ENCODE assay signal across 1 cellular context in the genomic region with DNA sequence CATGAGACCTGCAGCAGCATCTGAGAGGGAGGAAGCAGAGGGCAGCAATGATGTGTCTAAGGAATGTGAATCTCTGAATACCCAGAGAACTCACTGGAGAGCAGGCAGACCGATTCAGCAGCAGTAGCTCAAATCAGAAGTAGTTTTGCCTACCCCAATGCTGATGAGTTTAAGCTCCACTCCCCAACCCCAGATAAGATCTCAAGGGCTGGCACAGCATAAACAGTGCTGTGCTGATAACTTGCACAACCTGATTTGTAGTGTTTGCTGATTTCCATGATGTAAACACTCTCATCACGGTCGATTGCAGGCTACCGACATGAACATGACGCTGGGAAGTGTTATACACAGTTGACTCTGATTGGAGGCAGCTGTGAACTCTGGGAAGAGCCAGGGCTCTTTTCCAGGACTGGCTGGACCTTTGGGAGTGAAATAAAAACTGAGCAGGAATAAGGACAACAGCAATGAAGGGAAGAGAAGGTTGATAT.
A peak's percentile ranks its signal among the peaks of the same experiment; 100 is the strongest.
TF ChIP-seq lines count a peak whose summit lies in the region.

No MANE protein-coding gene starts in this region.

TF ChIP-seq in HepG2, 621 proteins besides CTCF, POLR2A, EP300 and RAD21 (continued from another document and continues in another):
- TF ChIP-seq, protein P1, sequence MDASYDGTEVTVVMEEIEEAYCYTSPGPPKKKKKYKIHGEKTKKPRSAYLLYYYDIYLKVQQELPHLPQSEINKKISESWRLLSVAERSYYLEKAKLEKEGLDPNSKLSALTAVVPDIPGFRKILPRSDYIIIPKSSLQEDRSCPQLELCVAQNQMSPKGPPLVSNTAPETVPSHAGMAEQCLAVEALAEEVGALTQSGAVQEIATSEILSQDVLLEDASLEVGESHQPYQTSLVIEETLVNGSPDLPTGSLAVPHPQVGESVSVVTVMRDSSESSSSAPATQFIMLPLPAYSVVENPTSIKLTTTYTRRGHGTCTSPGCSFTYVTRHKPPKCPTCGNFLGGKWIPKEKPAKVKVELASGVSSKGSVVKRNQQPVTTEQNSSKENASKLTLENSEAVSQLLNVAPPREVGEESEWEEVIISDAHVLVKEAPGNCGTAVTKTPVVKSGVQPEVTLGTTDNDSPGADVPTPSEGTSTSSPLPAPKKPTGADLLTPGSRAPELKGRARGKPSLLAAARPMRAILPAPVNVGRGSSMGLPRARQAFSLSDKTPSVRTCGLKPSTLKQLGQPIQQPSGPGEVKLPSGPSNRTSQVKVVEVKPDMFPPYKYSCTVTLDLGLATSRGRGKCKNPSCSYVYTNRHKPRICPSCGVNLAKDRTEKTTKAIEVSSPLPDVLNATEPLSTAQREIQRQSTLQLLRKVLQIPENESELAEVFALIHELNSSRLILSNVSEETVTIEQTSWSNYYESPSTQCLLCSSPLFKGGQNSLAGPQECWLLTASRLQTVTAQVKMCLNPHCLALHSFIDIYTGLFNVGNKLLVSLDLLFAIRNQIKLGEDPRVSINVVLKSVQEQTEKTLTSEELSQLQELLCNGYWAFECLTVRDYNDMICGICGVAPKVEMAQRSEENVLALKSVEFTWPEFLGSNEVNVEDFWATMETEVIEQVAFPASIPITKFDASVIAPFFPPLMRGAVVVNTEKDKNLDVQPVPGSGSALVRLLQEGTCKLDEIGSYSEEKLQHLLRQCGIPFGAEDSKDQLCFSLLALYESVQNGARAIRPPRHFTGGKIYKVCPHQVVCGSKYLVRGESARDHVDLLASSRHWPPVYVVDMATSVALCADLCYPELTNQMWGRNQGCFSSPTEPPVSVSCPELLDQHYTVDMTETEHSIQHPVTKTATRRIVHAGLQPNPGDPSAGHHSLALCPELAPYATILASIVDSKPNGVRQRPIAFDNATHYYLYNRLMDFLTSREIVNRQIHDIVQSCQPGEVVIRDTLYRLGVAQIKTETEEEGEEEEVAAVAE (CRISPR knock-in tag; IDR thresholded peaks at IDR 0.05; ENCODE audit: borderline replicate concordance) = 0 out of 2 replicates have a peak, but pooled peaks have one; percentile 17
- TF ChIP-seq ZNF569 (CRISPR knock-in tag; IDR thresholded peaks at IDR 0.05; ENCODE audit: borderline replicate concordance) (no peak), ZNF597 (CRISPR knock-in tag; IDR thresholded peaks at IDR 0.05) (no peak), CREBL2 (CRISPR knock-in tag; IDR thresholded peaks at IDR 0.05; ENCODE audit: borderline replicate concordance) (no peak), MNT (IDR thresholded peaks at IDR 0.05) (no peak), SOX6 (IDR thresholded peaks at IDR 0.05) (no peak), SOX6 (CRISPR knock-in tag; IDR thresholded peaks at IDR 0.05) (peak; percentile 67; the same call in 1 of the 2 replicates), BCL3 (CRISPR knock-in tag; IDR thresholded peaks at IDR 0.05) (no peak), ZNF282 (IDR thresholded peaks at IDR 0.05; ENCODE audit: partially characterized antibody) (no peak), JUNB (CRISPR knock-in tag; IDR thresholded peaks at IDR 0.05; ENCODE audit: borderline replicate concordance) (no peak), TRIM24 (CRISPR knock-in tag; IDR thresholded peaks at IDR 0.05) (no peak), SP1 (IDR thresholded peaks at IDR 0.05) (no peak), SP1 (CRISPR knock-in tag; IDR thresholded peaks at IDR 0.05) (no peak), ZBTB26 (CRISPR knock-in tag; IDR thresholded peaks at IDR 0.05; ENCODE audit: borderline replicate concordance) (peak; percentile 63; the same call in 1 of the 2 replicates), MAFF (IDR thresholded peaks at IDR 0.05; ENCODE audit: low read depth, low read length) (no peak), NFYB (CRISPR knock-in tag; IDR thresholded peaks at IDR 0.05) (peak; percentile 40; the same call in 1 of the 2 replicates), ZNF232 (CRISPR knock-in tag; IDR thresholded peaks at IDR 0.05; ENCODE audit: borderline replicate concordance) (no peak), BRF2 (CRISPR knock-in tag; IDR thresholded peaks at IDR 0.05) (no peak), USF2 (IDR thresholded peaks at IDR 0.05; ENCODE audit: low read depth, low read length) (no peak), USF2 (CRISPR knock-in tag; IDR thresholded peaks at IDR 0.05; ENCODE audit: borderline replicate concordance) (no peak), ZNF724P (CRISPR knock-in tag; IDR thresholded peaks at IDR 0.05; ENCODE audit: borderline replicate concordance) (no peak), HNRNPLL (IDR thresholded peaks at IDR 0.05; ENCODE audit: low read depth, low read length, poor library complexity, severe bottlenecking) (no peak), ZNF121 (CRISPR knock-in tag; IDR thresholded peaks at IDR 0.05) (no peak), FOXA1 (IDR thresholded peaks at IDR 0.05) (no peak), FOXA1 (CRISPR knock-in tag; IDR thresholded peaks at IDR 0.05) (peak; percentile 28; the same call in 1 of the 2 replicates), ZNF180 (CRISPR knock-in tag; IDR thresholded peaks at IDR 0.05; ENCODE audit: borderline replicate concordance, low read depth) (no peak), ZNF782 (CRISPR knock-in tag; IDR thresholded peaks at IDR 0.05; ENCODE audit: borderline replicate concordance) (no peak), ZKSCAN5 (CRISPR knock-in tag; IDR thresholded peaks at IDR 0.05) (no peak), TP53 (CRISPR knock-in tag; conservative IDR thresholded peaks at IDR 0.05) (no peak), KLF11 (CRISPR knock-in tag; IDR thresholded peaks at IDR 0.05) (no peak)
- TF ChIP-seq, protein P2, sequence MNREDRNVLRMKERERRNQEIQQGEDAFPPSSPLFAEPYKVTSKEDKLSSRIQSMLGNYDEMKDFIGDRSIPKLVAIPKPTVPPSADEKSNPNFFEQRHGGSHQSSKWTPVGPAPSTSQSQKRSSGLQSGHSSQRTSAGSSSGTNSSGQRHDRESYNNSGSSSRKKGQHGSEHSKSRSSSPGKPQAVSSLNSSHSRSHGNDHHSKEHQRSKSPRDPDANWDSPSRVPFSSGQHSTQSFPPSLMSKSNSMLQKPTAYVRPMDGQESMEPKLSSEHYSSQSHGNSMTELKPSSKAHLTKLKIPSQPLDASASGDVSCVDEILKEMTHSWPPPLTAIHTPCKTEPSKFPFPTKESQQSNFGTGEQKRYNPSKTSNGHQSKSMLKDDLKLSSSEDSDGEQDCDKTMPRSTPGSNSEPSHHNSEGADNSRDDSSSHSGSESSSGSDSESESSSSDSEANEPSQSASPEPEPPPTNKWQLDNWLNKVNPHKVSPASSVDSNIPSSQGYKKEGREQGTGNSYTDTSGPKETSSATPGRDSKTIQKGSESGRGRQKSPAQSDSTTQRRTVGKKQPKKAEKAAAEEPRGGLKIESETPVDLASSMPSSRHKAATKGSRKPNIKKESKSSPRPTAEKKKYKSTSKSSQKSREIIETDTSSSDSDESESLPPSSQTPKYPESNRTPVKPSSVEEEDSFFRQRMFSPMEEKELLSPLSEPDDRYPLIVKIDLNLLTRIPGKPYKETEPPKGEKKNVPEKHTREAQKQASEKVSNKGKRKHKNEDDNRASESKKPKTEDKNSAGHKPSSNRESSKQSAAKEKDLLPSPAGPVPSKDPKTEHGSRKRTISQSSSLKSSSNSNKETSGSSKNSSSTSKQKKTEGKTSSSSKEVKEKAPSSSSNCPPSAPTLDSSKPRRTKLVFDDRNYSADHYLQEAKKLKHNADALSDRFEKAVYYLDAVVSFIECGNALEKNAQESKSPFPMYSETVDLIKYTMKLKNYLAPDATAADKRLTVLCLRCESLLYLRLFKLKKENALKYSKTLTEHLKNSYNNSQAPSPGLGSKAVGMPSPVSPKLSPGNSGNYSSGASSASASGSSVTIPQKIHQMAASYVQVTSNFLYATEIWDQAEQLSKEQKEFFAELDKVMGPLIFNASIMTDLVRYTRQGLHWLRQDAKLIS (CRISPR knock-in tag; IDR thresholded peaks at IDR 0.05) = no peak
- TF ChIP-seq, protein P3, sequence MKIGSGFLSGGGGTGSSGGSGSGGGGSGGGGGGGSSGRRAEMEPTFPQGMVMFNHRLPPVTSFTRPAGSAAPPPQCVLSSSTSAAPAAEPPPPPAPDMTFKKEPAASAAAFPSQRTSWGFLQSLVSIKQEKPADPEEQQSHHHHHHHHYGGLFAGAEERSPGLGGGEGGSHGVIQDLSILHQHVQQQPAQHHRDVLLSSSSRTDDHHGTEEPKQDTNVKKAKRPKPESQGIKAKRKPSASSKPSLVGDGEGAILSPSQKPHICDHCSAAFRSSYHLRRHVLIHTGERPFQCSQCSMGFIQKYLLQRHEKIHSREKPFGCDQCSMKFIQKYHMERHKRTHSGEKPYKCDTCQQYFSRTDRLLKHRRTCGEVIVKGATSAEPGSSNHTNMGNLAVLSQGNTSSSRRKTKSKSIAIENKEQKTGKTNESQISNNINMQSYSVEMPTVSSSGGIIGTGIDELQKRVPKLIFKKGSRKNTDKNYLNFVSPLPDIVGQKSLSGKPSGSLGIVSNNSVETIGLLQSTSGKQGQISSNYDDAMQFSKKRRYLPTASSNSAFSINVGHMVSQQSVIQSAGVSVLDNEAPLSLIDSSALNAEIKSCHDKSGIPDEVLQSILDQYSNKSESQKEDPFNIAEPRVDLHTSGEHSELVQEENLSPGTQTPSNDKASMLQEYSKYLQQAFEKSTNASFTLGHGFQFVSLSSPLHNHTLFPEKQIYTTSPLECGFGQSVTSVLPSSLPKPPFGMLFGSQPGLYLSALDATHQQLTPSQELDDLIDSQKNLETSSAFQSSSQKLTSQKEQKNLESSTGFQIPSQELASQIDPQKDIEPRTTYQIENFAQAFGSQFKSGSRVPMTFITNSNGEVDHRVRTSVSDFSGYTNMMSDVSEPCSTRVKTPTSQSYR (CRISPR knock-in tag; IDR thresholded peaks at IDR 0.05; ENCODE audit: borderline replicate concordance) = no peak
